ENCODE assay signal across 9 cellular contexts in genomic region chr6:168441434-168442391, GRCh38. TPM values are rescaled to one million over a fixed set of nuclear protein-coding genes. Genes with fewer than 3 reads are reported as not detected.
DNase-seq lines count a peak whose midpoint lies in the region; ATAC-seq, FAIRE-seq and TF ChIP-seq lines count a peak whose summit lies in the region.
"Had no signal": no experiment of that assay in that cellular context is flagged by ENCODE, and none has a peak within 500 bp of the region (broad histone marks: within the 10 kb centered on the region; RNA-seq: fewer than 3 reads in every experiment).

No MANE protein-coding gene starts in this region.

- FAIRE-seq in pancreas (lab: Jason Lieb, UNC): no peak
- no peak for FAIRE-seq in GM19239 (lab: Jason Lieb, UNC)

- H3K9me2 ChIP-seq in hepatocyte (replicated peaks; ENCODE audit: insufficient read depth): no peaks in the 10 kb centered on the region

- peaks cover 42 to 50% of the 10 kb centered on the region in 2 donors for H3K27me3 Mint-ChIP-seq in T-cell

- H3K27me3 ChIP-seq in hepatocyte (peaks cover 78% of the 10 kb centered on the region), pancreas (no peaks in the 10 kb centered on the region)

- H3K9me3 Mint-ChIP-seq in T-cell: no peaks in the 10 kb centered on the region

- 4% methylated on average over 79 of the region's 87 CpGs for WGBS in hepatocyte (ENCODE audit: low lambda C conversion rate, missing lambda C conversion rate)
- 8 to 9% methylated on average over 75 to 87 of the region's 87 CpGs for WGBS in pancreas, 2 donors

- H3K4me3 ChIP-seq in hepatocyte (peak overlapping the region; percentile 41), pancreas (peak overlapping the region; percentile 33 to 57 (median 46))

- no peaks in the 10 kb centered on the region for H3K36me3 Mint-ChIP-seq in T-cell

- peak overlapping the region; percentile 39 for H2AFZ ChIP-seq in hepatocyte

- peaks cover 3 to 5% (median 4%) of the 10 kb centered on the region in 3 donors for H3K4me1 Mint-ChIP-seq in T-cell

- H3K4me1 ChIP-seq in hepatocyte (ENCODE audit: insufficient read depth) (peaks cover 15% of the 10 kb centered on the region), pancreas (peaks cover 0 to 8% (median 4%) of the 10 kb centered on the region in 3 donors)

- no peaks in the 10 kb centered on the region for H3K79me2 ChIP-seq in hepatocyte

- TF ChIP-seq CTCF in hepatocyte (IDR thresholded peaks at IDR 0.05; ENCODE audit: poor library complexity) (no peak), pancreas (IDR thresholded peaks at IDR 0.05) (no peak)

- ATAC-seq in Right ventricle myocardium inferior (peak; percentile 26), pancreas (peak; percentile 46 to 62 (median 47)), T-cell (replicated peaks in 1 of 4) (no peak), GM18907 (IDR thresholded peaks at IDR 0.05; ENCODE audit: unreplicated experiment) (no peak)

- H4K20me1 ChIP-seq in hepatocyte (ENCODE audit: insufficient read depth, poor library complexity, severe bottlenecking): no peaks in the 10 kb centered on the region

- H3K9me3 ChIP-seq in hepatocyte (ENCODE audit: low read depth): no peaks in the 10 kb centered on the region
- H3K9me3 ChIP-seq in pancreas: no peaks in the 10 kb centered on the region

- no peak overlapping the region for H3K27ac Mint-ChIP-seq in T-cell

- H3K4me3 Mint-ChIP-seq in T-cell: no peak overlapping the region

- H3K27ac ChIP-seq in hepatocyte (no peak overlapping the region), pancreas (no peak overlapping the region)

- no peaks in the 10 kb centered on the region for H3K36me3 ChIP-seq in hepatocyte (replicated peaks; ENCODE audit: insufficient read depth, low read depth)
- H3K36me3 ChIP-seq in pancreas: no peaks in the 10 kb centered on the region

- intact Hi-C loops in Right ventricle myocardium inferior (cut with DNase I): no loop called here
- intact Hi-C loops in cardiac septum (cut with DNase I): loop anchor here (5.0 kb wide), 1 partner anchor 64 kb away; no protein-coding TSS in a partner anchor
- intact Hi-C loops in pancreas (cut with DNase I): no loop called here

- CTCF ChIA-PET in T-cell (lab: Charles Lee): no interaction called here

- POLR2A ChIA-PET in T-cell (lab: Charles Lee): no interaction called here

- DNase-seq in Right ventricle myocardium inferior (ENCODE audit: missing footprints): no peak
- no peak for DNase-seq in cardiac septum (ENCODE audit: low spot score)
- no peak for DNase-seq in hepatocyte (ENCODE audit: low spot score)
- no peak for DNase-seq in pancreas
- no peak for DNase-seq in pons (ENCODE audit: low spot score)
- DNase-seq in T-cell: no peak
- no peak for DNase-seq in GM19239 (ENCODE audit: insufficient read length, low spot score)
- DNase-seq: NCI-H187 had no signal

- peak overlapping the region; percentile 97 for H3K4me2 ChIP-seq in hepatocyte

RNA-seq across cellular contexts. Expression of gene SMOC2, which starts 0.7 kb away (rescaled TPM):
- 16.4 TPM for total RNA-seq in Right ventricle myocardium inferior
- total RNA-seq in cardiac septum: 37.2 TPM
- 48.1 and 51.0 TPM in 2 replicates for total RNA-seq in hepatocyte
- polyA plus RNA-seq in hepatocyte: 77.6 and 88.7 TPM in 2 replicates
- 10 to 100 TPM in 2 of 6 donors, 1 to 10 TPM in 4; 2.5 to 18.4 (median 7.2) TPM for total RNA-seq in pancreas
- polyA plus RNA-seq in pancreas: 1 to 10 TPM; 4.7 to 7.1 TPM
- under 1 TPM in 3 of 5 donors, not detected in 2; 0.06 to 0.20 (median 0.16) TPM for total RNA-seq in T-cell

Comparison
In these comparisons a context has a peak if more than half of its experiments do, and no peak if none do; other contexts are left out.
1. ATAC-seq: peak in Right ventricle myocardium inferior (single experiment) and pancreas (4 of 4); none in T-cell (0 of 4) and GM18907 (single experiment).